8 cellular contexts compared by ENCODE assay signal in genomic region chr17:39738568-39738901, GRCh38.
DNase-seq lines count a peak whose midpoint lies in the region; ATAC-seq and TF ChIP-seq lines count a peak whose summit lies in the region.

No MANE protein-coding gene starts in this region.

- peaks cover 15% of the 10 kb centered on the region for H3K4me1 ChIP-seq in effector memory CD4-positive, alpha-beta T cell (ENCODE audit: control insufficient read depth, insufficient read depth, low read length, poor library complexity, severe bottlenecking)

- H3K27me3 Mint-ChIP-seq in nephron (ENCODE audit: low read depth), result peaks cover 70% of the 10 kb centered on the region

- no peaks in the 10 kb centered on the region for H3K9me3 ChIP-seq in effector memory CD4-positive, alpha-beta T cell (ENCODE audit: control insufficient read depth, low read length)

- H3K27ac ChIP-seq in effector memory CD4-positive, alpha-beta T cell (ENCODE audit: insufficient read depth, low read length, poor library complexity, severe bottlenecking), result no peak overlapping the region

- DNase-seq in NCI-H2081 (lab: John Stamatoyannopoulos, UW), result peak; percentile 67 to 69
- no peak for DNase-seq in NCI-H2081 treated with DMSO at 0.1 percent for 48 hours (lab: John Stamatoyannopoulos, UW)
- peak; percentile 46 to 47 for DNase-seq in activated CD4-positive, alpha-beta T cell treated with anti-CD3 and anti-CD28 coated beads for 4 hours
- DNase-seq in effector memory CD4-positive, alpha-beta T cell, result peak; percentile 39 to 53 (median 48)
- no peak for DNase-seq in hypothalamus (lab: John Stamatoyannopoulos, UW)
- no peak for DNase-seq in Ammon's horn (ENCODE audit: low spot score)

- peaks cover 20% of the 10 kb centered on the region for H3K4me1 Mint-ChIP-seq in nephron

- H3K4me3 ChIP-seq in effector memory CD4-positive, alpha-beta T cell (ENCODE audit: insufficient read depth, low read depth, low read length, poor library complexity, severe bottlenecking), result no peak overlapping the region

- no peak for TF ChIP-seq CTCF in nephron (IDR thresholded peaks at IDR 0.05; ENCODE audit: unreplicated experiment in 3 of 3)

- H3K36me3 ChIP-seq in effector memory CD4-positive, alpha-beta T cell (ENCODE audit: control insufficient read depth, insufficient read depth, low read length), result no peaks in the 10 kb centered on the region

- H3K27me3 ChIP-seq in effector memory CD4-positive, alpha-beta T cell (replicated peaks; ENCODE audit: control insufficient read depth, insufficient read depth, low read length, poor library complexity, severe bottlenecking), result peaks cover 9% of the 10 kb centered on the region

- ATAC-seq in GM18511 (IDR thresholded peaks at IDR 0.05; ENCODE audit: unreplicated experiment), result no peak

- H3K36me3 Mint-ChIP-seq in nephron (ENCODE audit: low read depth), result no peaks in the 10 kb centered on the region

- H3K4me3 Mint-ChIP-seq in nephron, result peak overlapping the region; percentile 77 to 88 (median 84)

- H3K9me3 Mint-ChIP-seq in nephron, result no peaks in the 10 kb centered on the region

- H3K27ac Mint-ChIP-seq in nephron, result peak overlapping the region; percentile 85 to 93 (median 87)

Comparison
In these comparisons a context has a peak if more than half of its experiments do, and no peak if none do; other contexts are left out.
1. DNase-seq: peak in NCI-H2081 (2 of 2), activated CD4-positive, alpha-beta T cell treated with anti-CD3 and anti-CD28 coated beads for 4 hours (2 of 2) and effector memory CD4-positive, alpha-beta T cell (3 of 3); none in NCI-H2081 treated with DMSO at 0.1 percent for 48 hours (single experiment), hypothalamus (0 of 51) and Ammon's horn (single experiment).